ENCODE assay signal across 12 cellular contexts in the genomic region with DNA sequence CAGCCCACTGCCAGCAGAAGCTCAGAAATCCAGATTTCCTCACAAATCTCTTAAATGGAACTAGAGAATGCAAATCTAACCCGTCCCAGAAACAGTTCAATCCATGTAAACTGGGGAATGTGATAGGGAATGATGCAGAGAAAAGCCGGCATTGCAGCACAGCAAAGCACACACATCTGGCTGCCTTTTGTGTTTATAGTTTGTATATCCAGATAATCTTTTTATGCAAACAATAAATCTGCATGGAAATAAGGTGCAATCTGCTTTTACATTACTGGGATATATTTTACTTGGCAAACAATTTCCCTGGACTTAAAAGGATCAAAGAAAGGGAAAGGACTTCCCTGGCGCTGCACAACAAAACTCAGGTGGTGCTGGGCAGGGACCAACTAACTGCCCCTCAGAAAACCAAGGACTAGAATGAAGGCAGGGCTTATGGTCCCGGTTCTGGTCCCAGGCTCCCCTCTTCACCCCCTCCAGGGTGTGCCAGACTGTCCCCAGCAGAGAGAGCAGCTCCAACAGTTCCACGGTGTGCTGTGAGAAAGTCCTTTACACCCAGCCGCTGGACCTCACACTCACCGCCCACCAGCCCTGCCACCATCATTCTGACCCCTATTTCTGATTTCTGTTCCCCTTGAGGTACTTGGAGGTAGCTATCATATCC. TPM values are rescaled to one million over a fixed set of nuclear protein-coding genes. Genes with fewer than 3 reads are reported as not detected.
DNase-seq lines count a peak whose midpoint lies in the region; ATAC-seq, FAIRE-seq and TF ChIP-seq lines count a peak whose summit lies in the region.
"Had no signal": no experiment of that assay in that cellular context is flagged by ENCODE, and none has a peak within 500 bp of the region (broad histone marks: within the 10 kb centered on the region; RNA-seq: fewer than 3 reads in every experiment).

No MANE protein-coding gene starts in this region.

- H3T11ph ChIP-seq in H9 (ENCODE audit: low read length) = no peak overlapping the region

- H3K27ac Mint-ChIP-seq in stimulated activated memory B cell treated with anti-CD40 and anti-IgM and Interleukin-4, amounts not matched to agents 10 μg/mL and 1 μg/mL and 100 μg/mL, for 72 hours = peak overlapping the region; percentile 54
- H3K27ac Mint-ChIP-seq in H9 = no peak overlapping the region
- H3K27ac Mint-ChIP-seq: activated CD8-positive, alpha-beta T cell treated with anti-CD3 and anti-CD28 coated beads, Interleukin-2, amount 10 ng/mL, durations not matched to agents 7 days and 5 days had no signal

- TF ChIP-seq POLR2A in HepG2 (IDR thresholded peaks at IDR 0.05; ENCODE audit: insufficient read depth in 1 of 2, low read depth in 2 of 2, low read length in 2 of 2) = no peak

- H2AFZ ChIP-seq in HepG2 (ENCODE audit: low read length) = no peak overlapping the region
- H2AFZ ChIP-seq in H9 (ENCODE audit: low read length) = no peak overlapping the region

- DNase-seq in HCEC 1CT = peak; percentile 51
- no peak for DNase-seq in bronchial epithelial cell (ENCODE audit: low read depth)
- DNase-seq in HepG2 (ENCODE audit: low spot score) = no peak
- no peak for DNase-seq in GDM1 (lab: John Stamatoyannopoulos, UW)
- no peak for DNase-seq in H9
- no peak for DNase-seq in germinal center (ENCODE audit: low spot score)
- DNase-seq in GM19238 (ENCODE audit: insufficient read length, low spot score) = no peak
- DNase-seq: cerebellar nuclear complex, GF-D8, NCI-H1092 treated with DMSO at 0.1 percent for 48 hours had no signal

- H3K9me3 ChIP-seq in HepG2 (ENCODE audit: low read length) (no peaks in the 10 kb centered on the region), H9 (ENCODE audit: control insufficient read depth, low read depth, low read length) (no peaks in the 10 kb centered on the region)

- peak overlapping the region; percentile 88 for H3K4me3 Mint-ChIP-seq in stimulated activated memory B cell treated with anti-CD40 and anti-IgM and Interleukin-4, amounts not matched to agents 10 μg/mL and 1 μg/mL and 100 μg/mL, for 72 hours
- H3K4me3 Mint-ChIP-seq in H9 = peak overlapping the region in 1 of 2 experiments; percentile 33; a peak in 2 of 5 replicates
- H3K4me3 Mint-ChIP-seq: activated CD8-positive, alpha-beta T cell treated with anti-CD3 and anti-CD28 coated beads, Interleukin-2, amount 10 ng/mL, durations not matched to agents 7 days and 5 days had no signal

- H3K18ac ChIP-seq in H9 (ENCODE audit: insufficient read length, low read depth, low read length) = no peak overlapping the region

- no peak overlapping the region for H4K5ac ChIP-seq in H9 (ENCODE audit: insufficient read length, low read depth, low read length)

- H3K27ac ChIP-seq in HepG2 (ENCODE audit: extremely low read length, insufficient read depth, low read length) (peak overlapping the region; percentile 78), H9 (ENCODE audit: insufficient read length, low read depth, low read length) (no peak overlapping the region)

- no peak overlapping the region for H3K4ac ChIP-seq in H9 (ENCODE audit: low read depth, low read length)

- no peak overlapping the region for H3K56ac ChIP-seq in H9 (ENCODE audit: insufficient read length, low read depth, low read length)

- in situ Hi-C loops in HepG2 (cut with HindIII; ENCODE audit: extremely low pct_ligation_motif_present, low pct_unique_long_range_greater_than_20kb) = loop anchor here (5.0 kb wide), 2 partner anchors 78 to 138 kb away; no protein-coding TSS in a partner anchor

- ATAC-seq in HepG2 = no peak
- no peak for ATAC-seq in stimulated activated memory B cell treated with anti-CD40 and anti-IgM and Interleukin-4, amounts not matched to agents 10 μg/mL and 1 μg/mL and 100 μg/mL, for 72 hours
- ATAC-seq: activated CD8-positive, alpha-beta T cell treated with anti-CD3 and anti-CD28 coated beads, Interleukin-2, amount 10 ng/mL, durations not matched to agents 7 days and 5 days had no signal

- no peak overlapping the region for H4K91ac ChIP-seq in H9 (ENCODE audit: insufficient read length, low read depth, low read length)

- H3K4me3 ChIP-seq in bronchial epithelial cell (ENCODE audit: low read depth, low read length) (peak overlapping the region; percentile 88), HepG2 (replicated peaks in 1 of 3; ENCODE audit: insufficient read depth in 1 of 3, low read depth in 2 of 3, low read length in 3 of 3) (peak overlapping the region; percentile 71 to 81 (median 76); a peak in 5 of 6 replicates)

- H3K23me2 ChIP-seq in H9 (ENCODE audit: insufficient read length, low read depth, low read length, poor library complexity, severe bottlenecking) = peaks cover 6% of the 10 kb centered on the region

- peaks cover 59% of the 10 kb centered on the region for H3K4me1 Mint-ChIP-seq in stimulated activated memory B cell treated with anti-CD40 and anti-IgM and Interleukin-4, amounts not matched to agents 10 μg/mL and 1 μg/mL and 100 μg/mL, for 72 hours
- peaks cover 30 to 37% of the 10 kb centered on the region in 2 experiments for H3K4me1 Mint-ChIP-seq in H9

- no peak overlapping the region for H2BK12ac ChIP-seq in H9 (ENCODE audit: insufficient read length, low read depth, low read length)

- WGBS in HepG2 (ENCODE audit: low lambda C conversion rate) = 51% methylated on average over 6 of the region's 7 CpGs
- WGBS in H9 (ENCODE audit: extremely low coverage, insufficient read length, low lambda C conversion rate) = no CpG with 5 or more reads among the region's 7 CpGs

- no peak overlapping the region for H2BK120ac ChIP-seq in H9 (ENCODE audit: low read depth, low read length, poor library complexity, severe bottlenecking)

- H3K36me3 Mint-ChIP-seq in stimulated activated memory B cell treated with anti-CD40 and anti-IgM and Interleukin-4, amounts not matched to agents 10 μg/mL and 1 μg/mL and 100 μg/mL, for 72 hours = peaks cover 26% of the 10 kb centered on the region
- H3K36me3 Mint-ChIP-seq in H9 (ENCODE audit: insufficient read depth in 1 of 3, low read depth in 3 of 3) = no peaks in the 10 kb centered on the region; a peak in 1 of 7 replicates

- H3K27me3 ChIP-seq in bronchial epithelial cell (ENCODE audit: control insufficient read depth, insufficient read depth, low read length) = no peaks in the 10 kb centered on the region
- H3K27me3 ChIP-seq in HepG2 (ENCODE audit: control insufficient read depth in 1 of 2, insufficient read depth in 2 of 2, low read length in 2 of 2) = no peaks in the 10 kb centered on the region
- peaks cover 13% of the 10 kb centered on the region; the same call in 1 of the 2 replicates for H3K27me3 ChIP-seq in H9 (ENCODE audit: insufficient read depth, low read length)

- H3K79me2 ChIP-seq in HepG2 (ENCODE audit: insufficient read depth, low read length) = peaks cover 68% of the 10 kb centered on the region
- H3K79me2 ChIP-seq in H9 (ENCODE audit: insufficient read depth, low read length) = no peaks in the 10 kb centered on the region

- H3K36me3 ChIP-seq in bronchial epithelial cell (ENCODE audit: control insufficient read depth, insufficient read depth, low read length) = peaks cover 13% of the 10 kb centered on the region
- H3K36me3 ChIP-seq in HepG2 (replicated peaks in 1 of 2; ENCODE audit: control insufficient read depth in 1 of 2, insufficient read depth in 2 of 2, low read length in 2 of 2) = peaks cover 7 to 20% of the 10 kb centered on the region in 2 experiments; a peak in 3 of 5 replicates

- no TSS peak for BruUV-seq in HepG2 (replicated peaks; lab: Mats Ljungman, UMichigan)

- no peak overlapping the region for H2BK15ac ChIP-seq in H9 (ENCODE audit: low read depth, low read length)

- TF ChIP-seq RAD21 in HepG2 (CRISPR knock-in tag; IDR thresholded peaks at IDR 0.05) = no peak

- no peak overlapping the region for H2BK5ac ChIP-seq in H9 (ENCODE audit: insufficient read length, low read length)

- H4K20me1 ChIP-seq in HepG2 (ENCODE audit: insufficient read depth, low read length) = peaks cover 35% of the 10 kb centered on the region
- H4K20me1 ChIP-seq in H9 (ENCODE audit: control insufficient read depth, insufficient read depth, insufficient read length) = no peaks in the 10 kb centered on the region

- FAIRE-seq in bronchial epithelial cell (lab: Jason Lieb, UNC) (no peak), HepG2 (lab: Jason Lieb, UNC) (no peak)

- no peak overlapping the region for H3K23ac ChIP-seq in H9 (ENCODE audit: insufficient read length, low read depth, low read length)

- no peak overlapping the region for H4K8ac ChIP-seq in H9 (replicated peaks; ENCODE audit: insufficient read length, low read depth, low read length)

- peaks cover 76% of the 10 kb centered on the region for H3K4me1 ChIP-seq in HepG2 (ENCODE audit: insufficient read depth, low read length)
- H3K4me1 ChIP-seq in H9 (ENCODE audit: insufficient read depth, low read length) = no peaks in the 10 kb centered on the region

- H3K27me3 Mint-ChIP-seq in stimulated activated memory B cell treated with anti-CD40 and anti-IgM and Interleukin-4, amounts not matched to agents 10 μg/mL and 1 μg/mL and 100 μg/mL, for 72 hours = no peaks in the 10 kb centered on the region
- peaks cover 56% of the 10 kb centered on the region for H3K27me3 Mint-ChIP-seq in H9 (ENCODE audit: low read depth)

- CTCF ChIA-PET in HepG2 (lab: Yijun Ruan, JAX; ENCODE audit: low intra/inter-chr PET ratio, low total read pairs) = interaction anchor here (0.7 to 2.3 kb wide), 10 partner anchors 28 to 260 kb away, joined by 3 to 17 read pairs (median 8); a partner anchor contains a TSS

- H3K9me3 Mint-ChIP-seq in stimulated activated memory B cell treated with anti-CD40 and anti-IgM and Interleukin-4, amounts not matched to agents 10 μg/mL and 1 μg/mL and 100 μg/mL, for 72 hours = no peaks in the 10 kb centered on the region
- no peaks in the 10 kb centered on the region for H3K9me3 Mint-ChIP-seq in H9

- TF ChIP-seq EP300 in HepG2 (IDR thresholded peaks at IDR 0.05; ENCODE audit: low read depth in 2 of 2, low read length in 2 of 2) = no peak
- no peak for TF ChIP-seq EP300 in HepG2 (CRISPR knock-in tag; IDR thresholded peaks at IDR 0.05; ENCODE audit: borderline replicate concordance)

- no peak overlapping the region for H2BK20ac ChIP-seq in H9 (ENCODE audit: low read depth, low read length, poor library complexity, severe bottlenecking)

- peak overlapping the region; percentile 85; the same call in 1 of the 2 replicates for H3K9ac ChIP-seq in HepG2 (ENCODE audit: insufficient read depth, low read depth, low read length)
- no peak overlapping the region for H3K9ac ChIP-seq in H9 (ENCODE audit: extremely low read depth, insufficient read length, low read length)

- intact Hi-C loops in HepG2 (cut with micrococcal nuclease; ENCODE audit: unreplicated experiment) = loop anchor here (1.0 to 2.0 kb wide), 4 partner anchors 40 to 163 kb away; no protein-coding TSS in a partner anchor

- H3K14ac ChIP-seq in H9 (ENCODE audit: insufficient read depth, low read length) = no peak overlapping the region

- H3K4me2 ChIP-seq in HepG2 (ENCODE audit: low read depth, low read length) (peak overlapping the region; percentile 93), H9 (ENCODE audit: insufficient read depth, insufficient read length, low read length) (no peak overlapping the region)

- TF ChIP-seq CTCF in bronchial epithelial cell (IDR thresholded peaks at IDR 0.05; ENCODE audit: insufficient read depth, low read length, severe bottlenecking) = no peak
- no peak for TF ChIP-seq CTCF in HepG2 (CRISPR knock-in tag; IDR thresholded peaks at IDR 0.05)
- TF ChIP-seq CTCF in H9 (conservative IDR thresholded peaks at IDR 0.05) = no peak

- POLR2A ChIA-PET in HepG2 (lab: Yijun Ruan, JAX) = interaction anchor here (0.6 to 3.3 kb wide), 22 partner anchors 8 to 497 kb away, joined by 3 to 37 read pairs (median 4); no protein-coding TSS in a partner anchor

- H2AK5ac ChIP-seq in H9 (ENCODE audit: insufficient read length, low read length) = no peak overlapping the region

- no peaks in the 10 kb centered on the region for H3K79me1 ChIP-seq in H9 (ENCODE audit: insufficient read depth, low read depth, low read length, poor library complexity, severe bottlenecking)

RNA-seq across cellular contexts. Expression of a gene that starts 2.7 kb away (rescaled TPM):
- total RNA-seq in bronchial epithelial cell = 47.6 and 64.5 TPM in 2 replicates
- total RNA-seq in HepG2 (2016; rRNA removed; fragmentation: Illumina TruSeq; extraction: Trizol) = 28.6 and 32.4 TPM in 2 replicates
- total RNA-seq in HepG2 (2016; cell fraction: cytosol; rRNA removed; fragmentation: Illumina TruSeq; extraction: Trizol; ENCODE audit: low read depth) = 21.2 and 24.5 TPM in 2 replicates
- 22.4 and 30.7 TPM in 2 replicates for total RNA-seq in HepG2 (2016; cell fraction: insoluble cytoplasmic fraction; rRNA removed; fragmentation: Illumina TruSeq; extraction: Trizol)
- 51.6 and 61.1 TPM in 2 replicates for total RNA-seq in HepG2 (2016; cell fraction: membrane; rRNA removed; fragmentation: Illumina TruSeq; extraction: Trizol)
- total RNA-seq in HepG2 (2016; cell fraction: nucleus; rRNA removed; fragmentation: Illumina TruSeq; extraction: Trizol) = 21.9 and 23.1 TPM in 2 replicates
- 34.7 and 36.2 TPM in 2 replicates for polyA plus RNA-seq in HepG2 (2011; rRNA removed)
- 22.9 and 28.7 TPM in 2 replicates for polyA plus RNA-seq in HepG2 (2011; cell fraction: cytosol; rRNA removed)
- 25.6 and 30.8 TPM in 2 replicates for polyA plus RNA-seq in HepG2 (2011; cell fraction: nucleus; rRNA removed)
- polyA plus RNA-seq in HepG2 (2012) = 41.2 and 50.7 TPM in 2 replicates
- 23.8 and 29.3 TPM in 2 replicates for polyA plus RNA-seq in HepG2 (2016; cell fraction: cytosol; fragmentation: Illumina TruSeq; extraction: Trizol; ENCODE audit: low read depth)
- polyA plus RNA-seq in HepG2 (2016; cell fraction: insoluble cytoplasmic fraction; fragmentation: Illumina TruSeq; extraction: Trizol; ENCODE audit: low read depth) = 31.8 and 38.3 TPM in 2 replicates
- polyA plus RNA-seq in HepG2 (2016; cell fraction: membrane; fragmentation: Illumina TruSeq; extraction: Trizol; ENCODE audit: low read depth) = 53.7 and 59.4 TPM in 2 replicates
- polyA plus RNA-seq in HepG2 (2016; cell fraction: nucleus; fragmentation: Illumina TruSeq; extraction: Trizol; ENCODE audit: insufficient read depth, low read depth) = 39.1 and 43.2 TPM in 2 replicates
- polyA minus RNA-seq in HepG2 (2011; rRNA and poly(A)+ RNA removed; ENCODE audit: low replicate concordance) = 3.0 and 49.7 TPM in 2 replicates
- polyA minus RNA-seq in HepG2 (2011; cell fraction: cytosol; rRNA and poly(A)+ RNA removed) = 24.8 and 27.3 TPM in 2 replicates
- polyA minus RNA-seq in HepG2 (2011; cell fraction: nucleus; rRNA and poly(A)+ RNA removed) = 11.2 and 12.4 TPM in 2 replicates
- total RNA-seq in H9 (2021) = 3.0 and 3.1 TPM in 2 replicates
- total RNA-seq: activated CD8-positive, alpha-beta T cell treated with anti-CD3 and anti-CD28 coated beads, Interleukin-2, amount 10 ng/mL, durations not matched to agents 7 days and 5 days had no signal
